Comparison of ENCODE assay signal across 1 cellular context in the genomic region with DNA sequence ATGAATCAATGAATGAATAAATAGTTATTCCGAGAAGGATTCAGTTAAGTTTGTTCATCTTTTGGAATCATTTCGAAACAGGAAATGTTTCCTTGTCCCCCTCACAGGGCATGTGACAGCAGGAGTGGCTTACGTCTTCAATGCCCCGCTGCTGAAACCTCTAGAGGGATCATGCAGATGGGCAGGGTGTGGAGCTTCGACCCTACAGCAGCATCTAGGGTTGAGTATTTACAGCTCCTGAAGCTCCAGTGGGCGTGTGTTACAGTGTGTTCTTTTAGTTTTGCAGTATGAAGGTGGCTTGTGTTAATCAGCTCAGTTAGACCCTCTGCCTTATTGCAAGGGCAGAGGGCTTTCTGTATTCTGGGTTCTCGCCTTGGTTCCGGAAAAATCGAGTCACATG.
TF ChIP-seq lines count a peak whose summit lies in the region.

No MANE protein-coding gene starts in this region.

TF ChIP-seq in H1, 55 proteins besides CTCF, POLR2A, EP300 and RAD21:
- no peak for TF ChIP-seq ATF2 (IDR thresholded peaks at IDR 0.05; ENCODE audit: low read length)
- no peak for TF ChIP-seq CREB1 (IDR thresholded peaks at IDR 0.05)
- TF ChIP-seq, protein P1, sequence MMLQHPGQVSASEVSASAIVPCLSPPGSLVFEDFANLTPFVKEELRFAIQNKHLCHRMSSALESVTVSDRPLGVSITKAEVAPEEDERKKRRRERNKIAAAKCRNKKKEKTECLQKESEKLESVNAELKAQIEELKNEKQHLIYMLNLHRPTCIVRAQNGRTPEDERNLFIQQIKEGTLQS (IDR thresholded peaks at IDR 0.05; ENCODE audit: insufficient read depth, low read depth, low read length), result no peak
- no peak for TF ChIP-seq RNF2 (IDR thresholded peaks at IDR 0.05; ENCODE audit: borderline replicate concordance, low read depth, low read length, missing control alignments, poor library complexity, severe bottlenecking)
- no peak for TF ChIP-seq TAF7 (optimal IDR thresholded peaks at IDR 0.05; ENCODE audit: borderline replicate concordance, low read depth, low read length)
- no peak for TF ChIP-seq TCF12 (IDR thresholded peaks at IDR 0.05; ENCODE audit: low read depth, low read length)
